In the genomic region with DNA sequence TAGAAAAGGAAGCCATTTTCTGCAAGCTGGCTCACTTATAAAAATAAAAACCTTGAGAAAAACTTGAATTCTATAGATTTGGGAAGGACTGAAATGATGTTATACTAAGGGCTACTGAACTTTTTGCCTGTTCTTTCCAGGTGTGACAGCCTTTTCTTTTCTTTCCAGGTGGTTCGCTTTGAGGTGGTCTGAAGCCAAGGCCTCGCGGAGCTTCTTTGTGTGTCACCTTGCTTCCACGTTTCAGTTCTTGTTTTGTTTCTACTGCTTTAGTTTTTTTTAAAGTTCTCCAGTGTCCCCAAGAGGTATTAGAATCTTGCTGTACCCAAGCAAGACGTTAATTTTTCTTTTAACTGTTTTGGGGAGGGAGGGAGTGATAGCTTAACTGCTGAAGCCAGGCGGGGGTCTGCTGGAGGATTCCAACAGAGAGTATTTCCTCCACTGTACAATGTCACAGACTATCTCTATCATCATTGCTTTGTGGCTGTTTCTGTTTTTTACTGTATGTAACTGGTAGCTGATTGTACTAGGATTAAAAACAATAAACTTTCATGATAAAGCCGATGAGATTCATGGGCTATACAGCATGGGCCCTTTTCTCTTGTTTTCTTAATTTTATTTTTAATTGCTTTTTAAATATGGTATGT, we compare ENCODE assay signal across 14 cellular contexts. TPM values are rescaled to one million over a fixed set of nuclear protein-coding genes. Genes with fewer than 3 reads are reported as not detected.
DNase-seq lines count a peak whose midpoint lies in the region; ATAC-seq and TF ChIP-seq lines count a peak whose summit lies in the region.
"Had no signal": no experiment of that assay in that cellular context is flagged by ENCODE, and none has a peak within 500 bp of the region (broad histone marks: within the 10 kb centered on the region; RNA-seq: fewer than 3 reads in every experiment).

No MANE protein-coding gene starts in this region.

- H3K9me3 ChIP-seq in upper lobe of right lung: no peaks in the 10 kb centered on the region
- H3K9me3 ChIP-seq: uterus had no signal

- H3K27ac Mint-ChIP-seq in activated naive CD4-positive, alpha-beta T cell treated with anti-CD3 and anti-CD28 coated beads, Interleukin-2, amount 10 ng/mL, durations not matched to agents 7 days and 5 days: peak overlapping the region; percentile 86
- H3K27ac Mint-ChIP-seq in IgD-negative memory B cell: peak overlapping the region; percentile 54 to 91 (median 89)
- H3K27ac Mint-ChIP-seq in activated naive CD8-positive, alpha-beta T cell treated with anti-CD3 and anti-CD28 coated beads, Interleukin-2, amount 10 ng/mL, durations not matched to agents 7 days and 5 days: peak overlapping the region; percentile 80
- H3K27ac Mint-ChIP-seq in stimulated activated naive CD8-positive, alpha-beta T cell treated with anti-CD3 and anti-CD28 coated beads, Interleukin-15, amount 100 ng/mL, for 72 hours: peak overlapping the region; percentile 92 to 94

- TF ChIP-seq CTCF in upper lobe of right lung (IDR thresholded peaks at IDR 0.05): no peak

- peaks cover 31% of the 10 kb centered on the region for H3K36me3 Mint-ChIP-seq in activated naive CD4-positive, alpha-beta T cell treated with anti-CD3 and anti-CD28 coated beads, Interleukin-2, amount 10 ng/mL, durations not matched to agents 7 days and 5 days
- H3K36me3 Mint-ChIP-seq in IgD-negative memory B cell: no peaks in the 10 kb centered on the region
- peaks cover 15% of the 10 kb centered on the region for H3K36me3 Mint-ChIP-seq in activated naive CD8-positive, alpha-beta T cell treated with anti-CD3 and anti-CD28 coated beads, Interleukin-2, amount 10 ng/mL, durations not matched to agents 7 days and 5 days

- H3K27me3 Mint-ChIP-seq in activated naive CD4-positive, alpha-beta T cell treated with anti-CD3 and anti-CD28 coated beads, Interleukin-2, amount 10 ng/mL, durations not matched to agents 7 days and 5 days: no peaks in the 10 kb centered on the region
- H3K27me3 Mint-ChIP-seq in IgD-negative memory B cell: no peaks in the 10 kb centered on the region
- H3K27me3 Mint-ChIP-seq in activated naive CD8-positive, alpha-beta T cell treated with anti-CD3 and anti-CD28 coated beads, Interleukin-2, amount 10 ng/mL, durations not matched to agents 7 days and 5 days: no peaks in the 10 kb centered on the region
- H3K27me3 Mint-ChIP-seq in stimulated activated naive CD8-positive, alpha-beta T cell treated with anti-CD3 and anti-CD28 coated beads, Interleukin-15, amount 100 ng/mL, for 72 hours: no peaks in the 10 kb centered on the region

- intact Hi-C loops in upper lobe of right lung (cut with DNase I): no loop called here

- H3K36me3 ChIP-seq in upper lobe of right lung: peaks cover 21% of the 10 kb centered on the region
- H3K36me3 ChIP-seq: uterus had no signal

- no peak overlapping the region for H3K27ac ChIP-seq in upper lobe of right lung
- H3K27ac ChIP-seq: dorsolateral prefrontal cortex, parathyroid adenoma, uterus had no signal

- no peak overlapping the region for H3K4me3 ChIP-seq in upper lobe of right lung
- H3K4me3 ChIP-seq: dorsolateral prefrontal cortex, uterus had no signal

- peaks cover 15% of the 10 kb centered on the region for H3K4me1 ChIP-seq in upper lobe of right lung
- H3K4me1 ChIP-seq: parathyroid adenoma, uterus had no signal

- ATAC-seq in activated naive CD8-positive, alpha-beta T cell treated with anti-CD3 and anti-CD28 coated beads, Interleukin-2, amount 10 ng/mL, durations not matched to agents 7 days and 5 days (ENCODE audit: low read depth): no peak
- ATAC-seq in stimulated activated naive CD8-positive, alpha-beta T cell treated with anti-CD3 and anti-CD28 coated beads, Interleukin-15, amount 100 ng/mL, for 72 hours: peak; percentile 26
- ATAC-seq in upper lobe of right lung: no peak

- H3K27me3 ChIP-seq in upper lobe of right lung: no peaks in the 10 kb centered on the region
- H3K27me3 ChIP-seq: dorsolateral prefrontal cortex, uterus had no signal

- no peaks in the 10 kb centered on the region for H3K9me3 Mint-ChIP-seq in activated naive CD4-positive, alpha-beta T cell treated with anti-CD3 and anti-CD28 coated beads, Interleukin-2, amount 10 ng/mL, durations not matched to agents 7 days and 5 days
- no peaks in the 10 kb centered on the region for H3K9me3 Mint-ChIP-seq in IgD-negative memory B cell
- no peaks in the 10 kb centered on the region for H3K9me3 Mint-ChIP-seq in activated naive CD8-positive, alpha-beta T cell treated with anti-CD3 and anti-CD28 coated beads, Interleukin-2, amount 10 ng/mL, durations not matched to agents 7 days and 5 days
- no peaks in the 10 kb centered on the region for H3K9me3 Mint-ChIP-seq in stimulated activated naive CD8-positive, alpha-beta T cell treated with anti-CD3 and anti-CD28 coated beads, Interleukin-15, amount 100 ng/mL, for 72 hours

- H3K4me3 Mint-ChIP-seq in activated naive CD4-positive, alpha-beta T cell treated with anti-CD3 and anti-CD28 coated beads, Interleukin-2, amount 10 ng/mL, durations not matched to agents 7 days and 5 days: no peak overlapping the region
- peak overlapping the region; percentile 12 to 77 (median 44) for H3K4me3 Mint-ChIP-seq in IgD-negative memory B cell
- H3K4me3 Mint-ChIP-seq in activated naive CD8-positive, alpha-beta T cell treated with anti-CD3 and anti-CD28 coated beads, Interleukin-2, amount 10 ng/mL, durations not matched to agents 7 days and 5 days: peak overlapping the region; percentile 62
- H3K4me3 Mint-ChIP-seq in stimulated activated naive CD8-positive, alpha-beta T cell treated with anti-CD3 and anti-CD28 coated beads, Interleukin-15, amount 100 ng/mL, for 72 hours: peak overlapping the region; percentile 67 to 81

- POLR2A ChIA-PET in activated naive CD8-positive, alpha-beta T cell treated with anti-CD3 and anti-CD28 coated beads, Interleukin-2, amount 10 ng/mL, durations not matched to agents 7 days and 5 days (lab: Charles Lee): interaction anchor here (1.0 to 1.4 kb wide), 3 partner anchors 46 to 227 kb away, joined by 3 to 6 read pairs (median 3); a partner anchor contains a TSS

- no peak for DNase-seq in activated naive CD4-positive, alpha-beta T cell treated with anti-CD3 and anti-CD28 coated beads, Interleukin-2, amount 10 ng/mL, durations not matched to agents 7 days and 5 days
- DNase-seq in activated naive CD4-positive, alpha-beta T cell treated with Interleukin-2 at 50 U/mL for 16 hours: no peak
- no peak for DNase-seq in activated naive CD8-positive, alpha-beta T cell treated with anti-CD3 and anti-CD28 coated beads, Interleukin-2, amount 10 ng/mL, durations not matched to agents 7 days and 5 days
- no peak for DNase-seq in stimulated activated naive CD8-positive, alpha-beta T cell treated with anti-CD3 and anti-CD28 coated beads, Interleukin-15, amount 100 ng/mL, for 72 hours
- DNase-seq in SIG-M5 (lab: John Stamatoyannopoulos, UW) (no peak), epidermal melanocyte (ENCODE audit: insufficient read length, low spot score) (no peak), upper lobe of right lung (no peak)
- DNase-seq: DND-41; dorsolateral prefrontal cortex; stimulated activated CD4-positive, alpha-beta T cell treated with anti-CD3 and anti-CD28 coated beads, Interleukin-15, amount 100 ng/mL, for 24 hours; uterus had no signal

- H3K4me1 Mint-ChIP-seq in activated naive CD4-positive, alpha-beta T cell treated with anti-CD3 and anti-CD28 coated beads, Interleukin-2, amount 10 ng/mL, durations not matched to agents 7 days and 5 days: peaks cover 62% of the 10 kb centered on the region
- H3K4me1 Mint-ChIP-seq in IgD-negative memory B cell: peaks cover 45 to 52% (median 50%) of the 10 kb centered on the region in 3 donors
- H3K4me1 Mint-ChIP-seq in activated naive CD8-positive, alpha-beta T cell treated with anti-CD3 and anti-CD28 coated beads, Interleukin-2, amount 10 ng/mL, durations not matched to agents 7 days and 5 days: peaks cover 37% of the 10 kb centered on the region
- H3K4me1 Mint-ChIP-seq in stimulated activated naive CD8-positive, alpha-beta T cell treated with anti-CD3 and anti-CD28 coated beads, Interleukin-15, amount 100 ng/mL, for 72 hours: peaks cover 63% of the 10 kb centered on the region

- CTCF ChIA-PET in activated naive CD4-positive, alpha-beta T cell treated with anti-CD3 and anti-CD28 coated beads, Interleukin-2, amount 10 ng/mL, durations not matched to agents 7 days and 5 days (lab: Charles Lee): interaction anchor here (0.6 to 4.4 kb wide), 5 partner anchors 24 to 280 kb away, joined by 3 to 22 read pairs (median 3); a partner anchor contains a TSS

RNA-seq across cellular contexts. Expression of a gene that starts 40.2 kb away (rescaled TPM):
- polyA plus RNA-seq in IgD-negative memory B cell: not detected
- under 1 TPM; 0.28 to 0.69 TPM for total RNA-seq in activated naive CD8-positive, alpha-beta T cell treated with anti-CD3 and anti-CD28 coated beads, Interleukin-2, amount 10 ng/mL, durations not matched to agents 7 days and 5 days
- total RNA-seq in upper lobe of right lung: not detected
- total RNA-seq: lung microvascular endothelial cell, uterus had no signal

RNA-seq across cellular contexts. Expression of a gene that starts 46.0 kb away (rescaled TPM):
- 10.3 TPM for polyA plus RNA-seq in IgD-negative memory B cell
- total RNA-seq in activated naive CD8-positive, alpha-beta T cell treated with anti-CD3 and anti-CD28 coated beads, Interleukin-2, amount 10 ng/mL, durations not matched to agents 7 days and 5 days: 100 to 1,000 TPM; 111 to 124 TPM
- 90.1 TPM for total RNA-seq in upper lobe of right lung
